ENCODE assay signal across 12 cellular contexts in genomic region chr7:131691454-131692130, GRCh38.
A peak's percentile ranks its signal among the peaks of the same experiment; 100 is the strongest.
DNase-seq lines count a peak whose midpoint lies in the region; ATAC-seq and TF ChIP-seq lines count a peak whose summit lies in the region.
"Had no signal": no experiment of that assay in that cellular context is flagged by ENCODE, and none has a peak within 500 bp of the region (broad histone marks: within the 10 kb centered on the region; RNA-seq: fewer than 3 reads in every experiment).

No MANE protein-coding gene starts in this region.

- H3K4me3 ChIP-seq in right atrium auricular region (no peak overlapping the region), left ventricle myocardium inferior (no peak overlapping the region), OCI-LY3 (ENCODE audit: low read length) (no peak overlapping the region), iPS-15b (ENCODE audit: low read depth, low read length) (no peak overlapping the region)
- H3K4me3 ChIP-seq: BLaER1 treated with 17β-estradiol and CSF1 and Interleukin-3, amounts not matched to agents 10 nM and 100 nM; cardiac muscle cell; uterus had no signal

- H3K9ac ChIP-seq in OCI-LY3 (ENCODE audit: low read length) (no peak overlapping the region), iPS-15b (ENCODE audit: low read depth, low read length) (peak overlapping the region; percentile 37)
- H3K9ac ChIP-seq: BLaER1 treated with 17β-estradiol and CSF1 and Interleukin-3, amounts not matched to agents 10 nM and 100 nM; parathyroid adenoma had no signal

- H3K79me2 ChIP-seq in OCI-LY3 (ENCODE audit: low read length), result no peaks in the 10 kb centered on the region
- H3K79me2 ChIP-seq: parathyroid adenoma had no signal

- H2AFZ ChIP-seq in OCI-LY3 (ENCODE audit: low read depth, low read length), result no peak overlapping the region

- H3K9me3 ChIP-seq in right atrium auricular region, result no peaks in the 10 kb centered on the region
- no peaks in the 10 kb centered on the region for H3K9me3 ChIP-seq in left ventricle myocardium inferior (replicated peaks)
- no peaks in the 10 kb centered on the region for H3K9me3 ChIP-seq in OCI-LY3 (ENCODE audit: insufficient read depth, low read length)
- no peaks in the 10 kb centered on the region for H3K9me3 ChIP-seq in iPS-15b (ENCODE audit: control insufficient read depth, insufficient read depth, low read length)
- H3K9me3 ChIP-seq: BLaER1 treated with 17β-estradiol and CSF1 and Interleukin-3, amounts not matched to agents 10 nM and 100 nM; uterus had no signal

- H3K4me1 ChIP-seq in right atrium auricular region, result peaks cover 0 to 10% of the 10 kb centered on the region in 2 donors
- peaks cover 15% of the 10 kb centered on the region for H3K4me1 ChIP-seq in left ventricle myocardium inferior
- peaks cover 5% of the 10 kb centered on the region; the same call in 1 of the 2 replicates for H3K4me1 ChIP-seq in OCI-LY3 (ENCODE audit: low read length)
- H3K4me1 ChIP-seq in iPS-15b (ENCODE audit: control insufficient read depth, insufficient read depth, low read length), result peaks cover 5% of the 10 kb centered on the region
- H3K4me1 ChIP-seq: parathyroid adenoma, uterus had no signal

- H3K27ac ChIP-seq in right atrium auricular region, result no peak overlapping the region
- H3K27ac ChIP-seq in left ventricle myocardium inferior (replicated peaks), result no peak overlapping the region
- H3K27ac ChIP-seq in OCI-LY3 (ENCODE audit: low read length), result no peak overlapping the region
- H3K27ac ChIP-seq: BLaER1 treated with 17β-estradiol and CSF1 and Interleukin-3, amounts not matched to agents 10 nM and 100 nM; cardiac muscle cell; parathyroid adenoma; uterus had no signal

- intact Hi-C loops in left ventricle myocardium inferior (cut with micrococcal nuclease), result no loop called here

- no peaks in the 10 kb centered on the region for H4K20me1 ChIP-seq in OCI-LY3 (ENCODE audit: insufficient read depth, low read length)
- H4K20me1 ChIP-seq: BLaER1 treated with 17β-estradiol and CSF1 and Interleukin-3, amounts not matched to agents 10 nM and 100 nM had no signal

- no peak for TF ChIP-seq CTCF in right atrium auricular region (IDR thresholded peaks at IDR 0.05)
- TF ChIP-seq CTCF in left ventricle myocardium inferior (IDR thresholded peaks at IDR 0.05; ENCODE audit: borderline replicate concordance), result no peak
- TF ChIP-seq CTCF in OCI-LY3 (IDR thresholded peaks at IDR 0.05; ENCODE audit: low read depth, low read length), result no peak
- no peak for TF ChIP-seq CTCF in GM20000 (IDR thresholded peaks at IDR 0.05; ENCODE audit: extremely low read depth, missing control alignments)

- ATAC-seq in HG02623 (IDR thresholded peaks at IDR 0.05; ENCODE audit: unreplicated experiment) (no peak), GM21390 (IDR thresholded peaks at IDR 0.05; ENCODE audit: unreplicated experiment) (no peak)

- H3K36me3 ChIP-seq in right atrium auricular region, result no peaks in the 10 kb centered on the region
- H3K36me3 ChIP-seq in left ventricle myocardium inferior, result no peaks in the 10 kb centered on the region
- no peaks in the 10 kb centered on the region for H3K36me3 ChIP-seq in OCI-LY3 (replicated peaks; ENCODE audit: low read depth, low read length)
- H3K36me3 ChIP-seq in iPS-15b (ENCODE audit: control insufficient read depth, insufficient read depth, low read length), result no peaks in the 10 kb centered on the region
- H3K36me3 ChIP-seq: BLaER1 treated with 17β-estradiol and CSF1 and Interleukin-3, amounts not matched to agents 10 nM and 100 nM; cardiac muscle cell; uterus had no signal

- H3K4me2 ChIP-seq in OCI-LY3 (ENCODE audit: low read length), result peak overlapping the region; percentile 55

- DNase-seq in right atrium auricular region (ENCODE audit: low spot score) (peak; percentile 23), left ventricle myocardium inferior (no peak), dedifferentiated amniotic fluid mesenchymal stem cell (ENCODE audit: extremely low spot score) (no peak), GM20000 (ENCODE audit: low spot score) (no peak)
- DNase-seq: uterus had no signal

- H3K27me3 ChIP-seq in right atrium auricular region (no peaks in the 10 kb centered on the region), left ventricle myocardium inferior (ENCODE audit: low read depth) (peaks cover 79% of the 10 kb centered on the region), OCI-LY3 (ENCODE audit: low read depth, low read length) (peaks cover 6% of the 10 kb centered on the region; the same call in 1 of the 2 replicates), iPS-15b (ENCODE audit: control insufficient read depth, insufficient read depth, low read length) (peaks cover 4% of the 10 kb centered on the region)
- H3K27me3 ChIP-seq: BLaER1 treated with 17β-estradiol and CSF1 and Interleukin-3, amounts not matched to agents 10 nM and 100 nM; uterus had no signal
